1 cellular context compared by ENCODE assay signal in genomic region chr3:14127516-14128161, GRCh38.
TF ChIP-seq lines count a peak whose summit lies in the region.

No MANE protein-coding gene starts in this region.

TF ChIP-seq in GM12878, 131 proteins besides CTCF, POLR2A, EP300 and RAD21:
- no peak for TF ChIP-seq HDAC2 (IDR thresholded peaks at IDR 0.05)
- no peak for TF ChIP-seq PRDM15 (CRISPR knock-in tag; IDR thresholded peaks at IDR 0.05)
- TF ChIP-seq EGR1 (IDR thresholded peaks at IDR 0.05; ENCODE audit: borderline replicate concordance in 1 of 2, low read depth in 2 of 2, low read length in 2 of 2) = no peak
- no peak for TF ChIP-seq RCOR1 (conservative IDR thresholded peaks at IDR 0.05; ENCODE audit: low read depth, low read length)
- TF ChIP-seq YBX1 (IDR thresholded peaks at IDR 0.05) = no peak
- no peak for TF ChIP-seq DPF2 (IDR thresholded peaks at IDR 0.05)
- no peak for TF ChIP-seq ZNF217 (IDR thresholded peaks at IDR 0.05)
- no peak for TF ChIP-seq ATF2 (IDR thresholded peaks at IDR 0.05; ENCODE audit: low read length)
- no peak for TF ChIP-seq NFYA (IDR thresholded peaks at IDR 0.05; ENCODE audit: borderline replicate concordance, low read depth, low read length)
- no peak for TF ChIP-seq GATAD2B (conservative IDR thresholded peaks at IDR 0.05; ENCODE audit: low read depth)
- no peak for TF ChIP-seq TARDBP (IDR thresholded peaks at IDR 0.05; ENCODE audit: borderline replicate concordance)
- no peak for TF ChIP-seq NRF1 (conservative IDR thresholded peaks at IDR 0.05; ENCODE audit: low read depth, low read length)
- no peak for TF ChIP-seq RFX5 (IDR thresholded peaks at IDR 0.05; ENCODE audit: low read depth, low read length)
